ENCODE assay signal across 8 cellular contexts in the genomic region with DNA sequence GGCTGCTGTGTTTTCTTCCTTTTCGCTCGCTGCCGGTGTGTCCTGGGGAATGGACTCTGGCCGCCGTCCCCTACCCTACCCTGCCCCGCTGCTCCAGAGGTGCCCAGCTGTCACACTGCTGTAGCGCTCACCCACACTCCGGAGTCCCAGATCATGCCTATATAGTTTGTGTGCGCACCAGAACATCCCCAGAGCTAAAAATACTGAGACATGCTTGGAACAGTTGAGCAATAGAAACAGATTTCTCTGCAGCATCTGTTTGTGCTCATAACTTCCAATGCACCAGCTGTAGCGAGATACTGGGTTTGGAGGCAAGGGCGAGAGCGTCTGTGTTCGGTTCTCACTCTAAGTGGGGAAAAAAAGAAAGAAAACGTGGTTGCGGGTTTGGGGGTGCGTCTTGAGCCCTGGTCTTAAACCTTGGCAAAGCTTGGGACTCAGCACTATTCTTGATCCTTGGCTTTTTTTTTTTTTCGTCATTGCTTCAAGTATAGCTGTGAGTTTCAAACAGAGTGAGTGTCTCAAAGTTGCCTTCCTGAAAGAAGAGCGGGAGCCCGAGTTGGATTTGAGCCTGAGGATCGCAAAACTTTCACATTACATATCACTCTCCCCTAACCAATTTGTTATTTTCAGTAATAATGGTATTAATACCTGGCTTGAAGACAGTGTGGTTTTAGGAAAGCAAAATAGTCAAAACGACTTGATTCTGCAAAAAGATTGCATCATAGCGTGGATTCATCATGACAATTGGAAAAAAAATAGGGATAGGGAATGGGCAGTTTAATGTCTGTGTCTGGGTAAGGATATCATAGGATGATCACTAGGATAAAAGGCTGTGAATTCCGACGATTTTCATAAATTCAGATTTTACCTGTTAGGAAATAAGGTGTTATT. TPM values are rescaled to one million over a fixed set of nuclear protein-coding genes. Genes with fewer than 3 reads are reported as not detected.
A peak's percentile ranks its signal among the peaks of the same experiment; 100 is the strongest.
DNase-seq lines count a peak whose midpoint lies in the region; ATAC-seq and TF ChIP-seq lines count a peak whose summit lies in the region.

No MANE protein-coding gene starts in this region.

- TF ChIP-seq CTCF in choroid plexus epithelial cell (conservative IDR thresholded peaks at IDR 0.05; ENCODE audit: low read depth, low read length) (no peak), lower lobe of right lung (IDR thresholded peaks at IDR 0.05) (no peak), thyroid gland (IDR thresholded peaks at IDR 0.05) (no peak)

- H3K4me1 ChIP-seq in lower lobe of right lung (peaks cover 15% of the 10 kb centered on the region), thyroid gland (no peaks in the 10 kb centered on the region)

- no peak for TF ChIP-seq POLR2A in thyroid gland (IDR thresholded peaks at IDR 0.05)
- TF ChIP-seq POLR2A in GM18505 (IDR thresholded peaks at IDR 0.05; ENCODE audit: borderline replicate concordance, extremely low read depth, insufficient read depth, insufficient read length), result no peak

- WGBS in thyroid gland, 2 donors, result 11 to 14% methylated on average over 24 of the region's 24 CpGs

- peak overlapping the region; percentile 91 for H3K27ac ChIP-seq in lower lobe of right lung
- H3K27ac ChIP-seq in thyroid gland, result peak overlapping the region in 2 of 3 donors; percentile 34 to 89

- DNase-seq in EH (ENCODE audit: low read depth) (peak; percentile 14), NCI-H2171 (lab: John Stamatoyannopoulos, UW) (peak; percentile 25), choroid plexus epithelial cell (ENCODE audit: low read depth) (peak; percentile 74), lower lobe of right lung (no peak), thyroid gland (no peak), NCI-H1694 treated with DMSO at 0.1 percent for 48 hours (lab: John Stamatoyannopoulos, UW) (no peak), germinal center (ENCODE audit: low spot score) (no peak)

- no peaks in the 10 kb centered on the region for H3K9me3 ChIP-seq in lower lobe of right lung
- H3K9me3 ChIP-seq in thyroid gland, result no peaks in the 10 kb centered on the region

- H3K27me3 ChIP-seq in lower lobe of right lung (ENCODE audit: low read depth) (no peaks in the 10 kb centered on the region), thyroid gland (no peaks in the 10 kb centered on the region)

- intact Hi-C loops in lower lobe of right lung (cut with DNase I) (no loop called here), thyroid gland (cut with DNase I) (no loop called here)

- H3K36me3 ChIP-seq in lower lobe of right lung (peaks cover 7% of the 10 kb centered on the region), thyroid gland (no peaks in the 10 kb centered on the region)

- H3K4me3 ChIP-seq in choroid plexus epithelial cell (ENCODE audit: low read depth, low read length) (peak overlapping the region; percentile 67), lower lobe of right lung (peak overlapping the region; percentile 73), thyroid gland (replicated peaks in 1 of 3) (peak overlapping the region; percentile 16 to 61 (median 56))

- ATAC-seq in lower lobe of right lung, result peak; percentile 44 to 48
- ATAC-seq in GM18505 (IDR thresholded peaks at IDR 0.05; ENCODE audit: unreplicated experiment), result no peak

RNA-seq across cellular contexts. Expression of gene KCNJ2, which starts 0.6 kb away (rescaled TPM):
- total RNA-seq in lower lobe of right lung, result 15.6 TPM
- 1 to 10 TPM in 3 of 4 donors, under 1 TPM in 1; 0.93 to 4.3 (median 1.7) TPM for total RNA-seq in thyroid gland

Comparison
In these comparisons a context has a peak if more than half of its experiments do, and no peak if none do; other contexts are left out.
1. DNase-seq: peak in EH (single experiment), NCI-H2171 (single experiment) and choroid plexus epithelial cell (single experiment); none in lower lobe of right lung (single experiment), thyroid gland (0 of 2), NCI-H1694 treated with DMSO at 0.1 percent for 48 hours (single experiment) and germinal center (single experiment).
2. Peak in every context shown above with its lines, with median percentiles within 50 percentile points of each other: H3K4me3 ChIP-seq.